ENCODE assay signal across 1 cellular context in genomic region chr7:72098812-72099211, GRCh38.
TF ChIP-seq lines count a peak whose summit lies in the region.

No MANE protein-coding gene starts in this region.

TF ChIP-seq in SK-N-SH treated with all-trans-retinoic acid at 6 μM for 48 hours, 23 proteins besides CTCF, POLR2A, EP300 and RAD21 (continued from another document):
- 0 out of 2 replicates have a peak, but pooled peaks have one; percentile 30 for TF ChIP-seq PATZ1 (CRISPR knock-in tag; IDR thresholded peaks at IDR 0.05; ENCODE audit: borderline replicate concordance)
- 0 out of 2 replicates have a peak, but pooled peaks have one; percentile 17 for TF ChIP-seq ZNF70 (CRISPR knock-in tag; IDR thresholded peaks at IDR 0.05)
- peak; percentile 74 for TF ChIP-seq ISL1 (CRISPR knock-in tag; IDR thresholded peaks at IDR 0.05)
- TF ChIP-seq CSRNP3 (CRISPR knock-in tag; IDR thresholded peaks at IDR 0.05): no peak
- no peak for TF ChIP-seq ESRRG (CRISPR knock-in tag; IDR thresholded peaks at IDR 0.05)
- TF ChIP-seq ZNF8 (CRISPR knock-in tag; IDR thresholded peaks at IDR 0.05): peak; percentile 13; the same call in 1 of the 2 replicates
- TF ChIP-seq CREB5 (CRISPR knock-in tag; IDR thresholded peaks at IDR 0.05; ENCODE audit: low read depth): peak; percentile 87
- TF ChIP-seq TCF4 (CRISPR knock-in tag; IDR thresholded peaks at IDR 0.05; ENCODE audit: borderline replicate concordance): peak; percentile 98
- no peak for TF ChIP-seq ZC3H10 (CRISPR knock-in tag; IDR thresholded peaks at IDR 0.05)
- TF ChIP-seq POU6F1 (CRISPR knock-in tag; IDR thresholded peaks at IDR 0.05; ENCODE audit: borderline replicate concordance, low read depth): no peak; the same call in 1 of the 2 replicates
- TF ChIP-seq CSDC2 (CRISPR knock-in tag; IDR thresholded peaks at IDR 0.05): no peak
- 0 out of 2 replicates have a peak, but pooled peaks have one; percentile 58 for TF ChIP-seq PPARA (CRISPR knock-in tag; IDR thresholded peaks at IDR 0.05; ENCODE audit: borderline replicate concordance)
- peak; percentile 92 for TF ChIP-seq SNAI2 (CRISPR knock-in tag; IDR thresholded peaks at IDR 0.05)
- TF ChIP-seq ZFP30 (CRISPR knock-in tag; IDR thresholded peaks at IDR 0.05): no peak
- no peak for TF ChIP-seq BACH2 (CRISPR knock-in tag; IDR thresholded peaks at IDR 0.05; ENCODE audit: borderline replicate concordance)
- peak; percentile 77; the same call in 1 of the 2 replicates for TF ChIP-seq ZFP3 (CRISPR knock-in tag; IDR thresholded peaks at IDR 0.05)
- no peak for TF ChIP-seq OSR1 (CRISPR knock-in tag; IDR thresholded peaks at IDR 0.05)
- TF ChIP-seq ARNTL (CRISPR knock-in tag; IDR thresholded peaks at IDR 0.05; ENCODE audit: borderline replicate concordance, low read depth): no peak
- TF ChIP-seq GLIS3 (CRISPR knock-in tag; IDR thresholded peaks at IDR 0.05): peak; percentile 86
- TF ChIP-seq TSHZ2 (CRISPR knock-in tag; IDR thresholded peaks at IDR 0.05): peak; percentile 95
- peak; percentile 63; the same call in 1 of the 2 replicates for TF ChIP-seq ZNF565 (CRISPR knock-in tag; conservative IDR thresholded peaks at IDR 0.05; ENCODE audit: low read depth)
